Comparison of ENCODE assay signal across 8 cellular contexts in genomic region chr12:111368684-111369495, GRCh38. TPM values are rescaled to one million over a fixed set of nuclear protein-coding genes. Genes with fewer than 3 reads are reported as not detected.
DNase-seq lines count a peak whose midpoint lies in the region; ATAC-seq and TF ChIP-seq lines count a peak whose summit lies in the region.

TSS of gene PHETA1 (minus strand) at chr12:111369095. CDS start at chr12:111363427, 5,668 bp downstream.

- no peak within 1 kb of the TSS for H3K27ac Mint-ChIP-seq in activated T-helper 1 cell treated with anti-CD3 and anti-CD28 coated beads, Interleukin-12 subunit alpha, Interleukin-12 subunit beta, Interleukin-2, Interleukin-4 antibody, amounts not matched to agents 30 ng/mL and 10 ng/mL and 1 ng/mL, durations not matched to agents 14 hours and 24 hours and 36 hours
- H3K27ac Mint-ChIP-seq in naive B cell, result peak within 1 kb of the TSS; percentile 14 to 77 (median 67)

- H3K9me1 ChIP-seq in IMR-90 (ENCODE audit: insufficient read depth, low read length), result no peaks in the 10 kb centered on the region; the same call in 1 of the 2 replicates

- H3K79me2 ChIP-seq in fibroblast of lung (ENCODE audit: control insufficient read depth, insufficient read depth, low read length), result no peaks in the 10 kb centered on the region

- H2BK20ac ChIP-seq in IMR-90 (ENCODE audit: low read depth, low read length), result no peak within 1 kb of the TSS

- peak within 1 kb of the TSS; percentile 87; the same call in 1 of the 2 replicates for H3K23ac ChIP-seq in IMR-90 (ENCODE audit: low read depth, low read length)

- H3K4me1 ChIP-seq in IMR-90 (ENCODE audit: control insufficient read depth, insufficient read depth, low read length), result peaks cover 2% of the 10 kb centered on the region
- peaks cover 4% of the 10 kb centered on the region for H3K4me1 ChIP-seq in fibroblast of lung (ENCODE audit: control insufficient read depth, extremely low read depth, insufficient read depth, low read length)

- peak within 1 kb of the TSS; percentile 91 for H2AK9ac ChIP-seq in IMR-90 (replicated peaks; ENCODE audit: low read depth, low read length, poor library complexity)

- no peak within 1 kb of the TSS for H2BK15ac ChIP-seq in IMR-90 (ENCODE audit: low read depth, low read length)

- in situ Hi-C loops in IMR-90 (cut with MboI; ENCODE audit: low sequenced_read_pairs), result no loop called here

- H2AFZ ChIP-seq in IMR-90 (replicated peaks; ENCODE audit: low read length, poor library complexity) (peak within 1 kb of the TSS; percentile 99), fibroblast of lung (ENCODE audit: low read length) (peak within 1 kb of the TSS; percentile 94)

- BruUV-seq in IMR-90 (replicated peaks; lab: Mats Ljungman, UMichigan), result no TSS peak

- CTCF ChIA-PET in IMR-90 (lab: Yijun Ruan, JAX), result interaction anchor here (0.9 to 1.2 kb wide), 3 partner anchors 17 to 82 kb away, joined by 3 to 6 read pairs (median 3); no protein-coding TSS in a partner anchor

- H3K27me3 ChIP-seq in IMR-90 (ENCODE audit: control insufficient read depth, insufficient read depth, low read length) (no peaks in the 10 kb centered on the region), fibroblast of lung (ENCODE audit: control insufficient read depth, insufficient read depth, low read length) (no peaks in the 10 kb centered on the region)

- no peak within 1 kb of the TSS for H4K91ac ChIP-seq in IMR-90 (ENCODE audit: insufficient read depth, low read depth, low read length)

- no peak within 1 kb of the TSS for H2AK5ac ChIP-seq in IMR-90 (ENCODE audit: low read depth, low read length)

- intact Hi-C loops in IMR-90 (cut with micrococcal nuclease), result no loop called here
- intact Hi-C loops in activated T-helper 1 cell treated with anti-CD3 and anti-CD28 coated beads, Interleukin-12 subunit alpha, Interleukin-12 subunit beta, Interleukin-2, Interleukin-4 antibody, amounts not matched to agents 30 ng/mL and 10 ng/mL and 1 ng/mL, durations not matched to agents 14 hours and 24 hours and 36 hours (cut with micrococcal nuclease), result loop anchor here (1.0 to 2.0 kb wide), 3 partner anchors 10 to 228 kb away; partner anchors contain the start of gene SH2B3

- H3K79me1 ChIP-seq in IMR-90 (ENCODE audit: low read depth in 1 of 2, low read length in 2 of 2), result peaks cover 11 to 30% of the 10 kb centered on the region in 2 experiments; a peak in 3 of 4 replicates

- no peak for TF ChIP-seq RAD21 in IMR-90 (IDR thresholded peaks at IDR 0.05; ENCODE audit: low read length)

- H3K27ac ChIP-seq in IMR-90 (ENCODE audit: insufficient read depth, low read length) (peak within 1 kb of the TSS; percentile 52; the same call in 1 of the 2 replicates), fibroblast of lung (ENCODE audit: insufficient read depth, low read length) (peak within 1 kb of the TSS; percentile 34)

- H3K4ac ChIP-seq in IMR-90 (ENCODE audit: low read depth, low read length), result peak within 1 kb of the TSS; percentile 80

- H3K9ac ChIP-seq in IMR-90 (ENCODE audit: low read depth, low read length) (peak within 1 kb of the TSS; percentile 82), fibroblast of lung (ENCODE audit: insufficient read depth, low read length) (peak within 1 kb of the TSS; percentile 69)

- peak within 1 kb of the TSS; percentile 55; the same call in 1 of the 2 replicates for H3K18ac ChIP-seq in IMR-90 (ENCODE audit: low read depth, low read length)

- peak within 1 kb of the TSS; percentile 80 for H3K4me3 Mint-ChIP-seq in activated T-helper 1 cell treated with anti-CD3 and anti-CD28 coated beads, Interleukin-12 subunit alpha, Interleukin-12 subunit beta, Interleukin-2, Interleukin-4 antibody, amounts not matched to agents 30 ng/mL and 10 ng/mL and 1 ng/mL, durations not matched to agents 14 hours and 24 hours and 36 hours
- peak within 1 kb of the TSS; percentile 85 to 94 (median 90) for H3K4me3 Mint-ChIP-seq in naive B cell

- WGBS in IMR-90 (ENCODE audit: extremely low coverage in 2 of 2, insufficient read length in 1 of 2), 2 experiments, result 1% methylated on average over 21 of the region's 77 CpGs; no CpG with 5 or more reads in 1 of the 2 experiments

- no peak within 1 kb of the TSS for H3K56ac ChIP-seq in IMR-90 (ENCODE audit: extremely low read depth, insufficient read depth, low read length)

- POLR2A ChIA-PET in IMR-90 (lab: Charles Lee; ENCODE audit: unreplicated experiment), result interaction anchor here (0.5 kb wide), 1 partner anchor 1257 kb away, joined by 6 read pairs; no protein-coding TSS in a partner anchor

- peak within 1 kb of the TSS; percentile 22 to 87; a peak in 3 of 4 replicates for H4K8ac ChIP-seq in IMR-90 (ENCODE audit: low read depth in 2 of 2, low read length in 2 of 2)

- H3K36me3 ChIP-seq in IMR-90 (ENCODE audit: control insufficient read depth, insufficient read depth, low read length), result peaks cover 9% of the 10 kb centered on the region
- H3K36me3 ChIP-seq in fibroblast of lung (ENCODE audit: control insufficient read depth, insufficient read depth, low read length), result no peaks in the 10 kb centered on the region

- H3K9me3 Mint-ChIP-seq in activated T-helper 1 cell treated with anti-CD3 and anti-CD28 coated beads, Interleukin-12 subunit alpha, Interleukin-12 subunit beta, Interleukin-2, Interleukin-4 antibody, amounts not matched to agents 30 ng/mL and 10 ng/mL and 1 ng/mL, durations not matched to agents 14 hours and 24 hours and 36 hours, result no peaks in the 10 kb centered on the region
- peaks cover 0 to 3% (median 0%) of the 10 kb centered on the region in 7 donors for H3K9me3 Mint-ChIP-seq in naive B cell

- ATAC-seq in GM21529 (IDR thresholded peaks at IDR 0.05; ENCODE audit: unreplicated experiment) (peak; percentile 93), IMR-90 (ENCODE audit: low read depth) (peak; percentile 99), naive B cell (ENCODE audit: low read depth in 2 of 2) (peak; percentile 87 to 88)

- H2BK5ac ChIP-seq in IMR-90 (ENCODE audit: low read depth, low read length, poor library complexity, severe bottlenecking), result peak within 1 kb of the TSS; percentile 31

- TF ChIP-seq CTCF in IMR-90 (conservative IDR thresholded peaks at IDR 0.05; ENCODE audit: low read depth, low read length), result no peak
- no peak for TF ChIP-seq CTCF in fibroblast of lung (conservative IDR thresholded peaks at IDR 0.05 in 1 of 2, IDR thresholded peaks at IDR 0.05 in 1 of 2; ENCODE audit: low read depth in 1 of 2, low read length in 2 of 2)

- peak within 1 kb of the TSS; percentile 79 for H4K5ac ChIP-seq in IMR-90 (ENCODE audit: low read depth, low read length)

- dilution Hi-C loops in IMR-90 (cut with HindIII; ENCODE audit: low sequenced_read_pairs, unreplicated experiment), result no loop called here

- H3K9me3 ChIP-seq in IMR-90 (ENCODE audit: control insufficient read depth, insufficient read depth, low read length) (no peaks in the 10 kb centered on the region), fibroblast of lung (ENCODE audit: control insufficient read depth, insufficient read depth, low read depth, low read length) (no peaks in the 10 kb centered on the region)

- no peak for TF ChIP-seq POLR2A in IMR-90 (IDR thresholded peaks at IDR 0.05; ENCODE audit: low read depth, low read length)

- H3K36me3 Mint-ChIP-seq in activated T-helper 1 cell treated with anti-CD3 and anti-CD28 coated beads, Interleukin-12 subunit alpha, Interleukin-12 subunit beta, Interleukin-2, Interleukin-4 antibody, amounts not matched to agents 30 ng/mL and 10 ng/mL and 1 ng/mL, durations not matched to agents 14 hours and 24 hours and 36 hours (ENCODE audit: low read depth), result no peaks in the 10 kb centered on the region
- H3K36me3 Mint-ChIP-seq in naive B cell, result peaks cover 0 to 14% of the 10 kb centered on the region in 2 donors

- peak within 1 kb of the TSS; percentile 82 for H3K14ac ChIP-seq in IMR-90 (replicated peaks; ENCODE audit: low read depth, low read length)

- H2BK120ac ChIP-seq in IMR-90 (ENCODE audit: low read depth, low read length), result peak within 1 kb of the TSS; percentile 71; the same call in 1 of the 2 replicates

- peaks cover 17% of the 10 kb centered on the region for H3K4me1 Mint-ChIP-seq in activated T-helper 1 cell treated with anti-CD3 and anti-CD28 coated beads, Interleukin-12 subunit alpha, Interleukin-12 subunit beta, Interleukin-2, Interleukin-4 antibody, amounts not matched to agents 30 ng/mL and 10 ng/mL and 1 ng/mL, durations not matched to agents 14 hours and 24 hours and 36 hours (ENCODE audit: low read depth)
- peaks cover 24 to 34% (median 30%) of the 10 kb centered on the region in 3 donors for H3K4me1 Mint-ChIP-seq in naive B cell

- peaks cover 18% of the 10 kb centered on the region for H3K27me3 Mint-ChIP-seq in activated T-helper 1 cell treated with anti-CD3 and anti-CD28 coated beads, Interleukin-12 subunit alpha, Interleukin-12 subunit beta, Interleukin-2, Interleukin-4 antibody, amounts not matched to agents 30 ng/mL and 10 ng/mL and 1 ng/mL, durations not matched to agents 14 hours and 24 hours and 36 hours (ENCODE audit: insufficient read depth)
- H3K27me3 Mint-ChIP-seq in naive B cell, result peaks cover 0 to 6% (median 0%) of the 10 kb centered on the region in 3 donors

- no peaks in the 10 kb centered on the region for H4K20me1 ChIP-seq in IMR-90 (ENCODE audit: insufficient read depth, low read length)
- no peaks in the 10 kb centered on the region for H4K20me1 ChIP-seq in fibroblast of lung (ENCODE audit: control insufficient read depth, extremely low read depth, insufficient read depth, low read length)

- H3K4me3 ChIP-seq in IMR-90 (ENCODE audit: insufficient read depth, low read depth, low read length) (peak within 1 kb of the TSS; percentile 95), fibroblast of lung (replicated peaks in 1 of 4; ENCODE audit: control extremely low read depth in 1 of 4, insufficient read depth in 1 of 4, low read depth in 3 of 4, low read length in 4 of 4) (peak within 1 kb of the TSS; percentile 76 to 91 (median 88))

- DNase-seq in DMS 273 (lab: John Stamatoyannopoulos, UW; ENCODE audit: unreplicated experiment) (peak; percentile 84), IMR-90 (peak; percentile 79), fibroblast of lung (ENCODE audit: low read depth in 2 of 2) (peak; percentile 83 to 84), naive B cell (peak; percentile 71)
- peak; percentile 79 for DNase-seq in activated T-helper 1 cell treated with anti-CD3 and anti-CD28 coated beads, Interleukin-12 subunit alpha, Interleukin-12 subunit beta, Interleukin-2, Interleukin-4 antibody, amounts not matched to agents 30 ng/mL and 10 ng/mL and 1 ng/mL, durations not matched to agents 14 hours and 24 hours and 36 hours (ENCODE audit: low spot score)
- peak; percentile 62 to 77 for DNase-seq in stimulated activated CD8-positive, alpha-beta memory T cell treated with anti-CD3 and anti-CD28 coated beads, Interleukin-7, amount 100 ng/mL, for 4 hours (ENCODE audit: low read depth in 2 of 2)

- peak within 1 kb of the TSS; percentile 94 for H3K4me2 ChIP-seq in IMR-90 (ENCODE audit: low read depth, low read length)
- H3K4me2 ChIP-seq in fibroblast of lung (ENCODE audit: extremely low read depth, insufficient read depth, low read length), result peak within 1 kb of the TSS; percentile 87

RNA-seq across cellular contexts. Expression of gene PHETA1, which starts in this region (rescaled TPM):
- total RNA-seq in IMR-90 (2012; rRNA removed) (3.1 and 3.2 TPM in 2 replicates), fibroblast of lung (3.8 and 4.1 TPM in 2 replicates)
- polyA plus RNA-seq in IMR-90 (2012; rRNA removed) (6.6 and 7.1 TPM in 2 replicates), fibroblast of lung (2.6 and 3.4 TPM in 2 replicates), naive B cell (ENCODE audit: low read depth in 6 of 6) (10 to 100 TPM in 1 of 6 donors, 1 to 10 TPM in 5; 5.3 to 14.7 (median 7.7) TPM)
- 8.6 and 15.3 TPM in 2 replicates for polyA plus RNA-seq in IMR-90 (2012; cell fraction: cytosol; rRNA removed)
- 8.3 and 19.7 TPM in 2 replicates for polyA plus RNA-seq in IMR-90 (2012; cell fraction: nucleus; rRNA removed; ENCODE audit: low replicate concordance)
- polyA plus RNA-seq in PFSK-1 (2012; ENCODE audit: insufficient read length, low read depth), result 10.2 TPM
- total RNA-seq in activated T-helper 1 cell treated with anti-CD3 and anti-CD28 coated beads, Interleukin-12 subunit alpha, Interleukin-12 subunit beta, Interleukin-2, Interleukin-4 antibody, amounts not matched to agents 30 ng/mL and 10 ng/mL and 1 ng/mL, durations not matched to agents 14 hours and 24 hours and 36 hours, result 2.7 and 4.2 TPM in 2 replicates
- polyA plus RNA-seq in fibroblast of lung (2012), result 3.9 and 7.2 TPM in 2 replicates
- 3.1 and 3.4 TPM in 2 replicates for polyA minus RNA-seq in fibroblast of lung (ENCODE audit: low replicate concordance)

Comparison
In these comparisons a context has a peak if more than half of its experiments do, and no peak if none do; other contexts are left out.
1. Peak in every context shown above with its lines: DNase-seq, ATAC-seq, H3K4me3 ChIP-seq and H3K27ac ChIP-seq.